In genomic region chr9:72980600-72981265, GRCh38 we compare ENCODE assay signal across 1 cellular context.
TF ChIP-seq lines count a peak whose summit lies in the region.

No MANE protein-coding gene starts in this region.

TF ChIP-seq in HepG2, 621 proteins besides CTCF, POLR2A, EP300 and RAD21 (continues in another document):
- TF ChIP-seq GMEB1 (CRISPR knock-in tag; IDR thresholded peaks at IDR 0.05; ENCODE audit: borderline replicate concordance): no peak
- no peak for TF ChIP-seq MIXL1 (CRISPR knock-in tag; IDR thresholded peaks at IDR 0.05)
- no peak for TF ChIP-seq ATF4 (CRISPR knock-in tag; IDR thresholded peaks at IDR 0.05)
- 0 out of 2 replicates have a peak, but pooled peaks have one; percentile 20 for TF ChIP-seq ZNF792 (CRISPR knock-in tag; IDR thresholded peaks at IDR 0.05)
- peak; percentile 63 for TF ChIP-seq ARID5B (CRISPR knock-in tag; IDR thresholded peaks at IDR 0.05)
- TF ChIP-seq GATAD2A (CRISPR knock-in tag; IDR thresholded peaks at IDR 0.05): peak; percentile 63
- TF ChIP-seq CREB1 (IDR thresholded peaks at IDR 0.05): no peak
- peak; percentile 51; the same call in 1 of the 2 replicates for TF ChIP-seq CREB1 (CRISPR knock-in tag; IDR thresholded peaks at IDR 0.05)
- 0 out of 2 replicates have a peak, but pooled peaks have one; percentile 20 for TF ChIP-seq ZGPAT (CRISPR knock-in tag; IDR thresholded peaks at IDR 0.05)
- 0 out of 2 replicates have a peak, but pooled peaks have one; percentile 21 for TF ChIP-seq ELF3 (CRISPR knock-in tag; IDR thresholded peaks at IDR 0.05)
- TF ChIP-seq SMYD3 (CRISPR knock-in tag; IDR thresholded peaks at IDR 0.05): no peak
- TF ChIP-seq ZBTB39 (CRISPR knock-in tag; IDR thresholded peaks at IDR 0.05): peak; percentile 99
- TF ChIP-seq SMAD1 (CRISPR knock-in tag; IDR thresholded peaks at IDR 0.05; ENCODE audit: borderline replicate concordance, low read depth): no peak
- no peak for TF ChIP-seq ZNF546 (CRISPR knock-in tag; conservative IDR thresholded peaks at IDR 0.05)
- TF ChIP-seq NCOA2 (CRISPR knock-in tag; IDR thresholded peaks at IDR 0.05): peak; percentile 64
- no peak for TF ChIP-seq ZNF614 (CRISPR knock-in tag; IDR thresholded peaks at IDR 0.05; ENCODE audit: borderline replicate concordance)
- TF ChIP-seq SAP130 (CRISPR knock-in tag; IDR thresholded peaks at IDR 0.05; ENCODE audit: low read depth): peak; percentile 21; the same call in 1 of the 2 replicates
- no peak for TF ChIP-seq FOXA1 (IDR thresholded peaks at IDR 0.05)
- TF ChIP-seq FOXA1 (CRISPR knock-in tag; IDR thresholded peaks at IDR 0.05): peak; percentile 27; the same call in 1 of the 2 replicates
- no peak for TF ChIP-seq HIVEP1 (CRISPR knock-in tag; IDR thresholded peaks at IDR 0.05)
- TF ChIP-seq KAT8 (CRISPR knock-in tag; IDR thresholded peaks at IDR 0.05): peak; percentile 25; the same call in 1 of the 2 replicates
- TF ChIP-seq ZNF777 (CRISPR knock-in tag; IDR thresholded peaks at IDR 0.05): no peak
- no peak for TF ChIP-seq ZNF432 (CRISPR knock-in tag; IDR thresholded peaks at IDR 0.05; ENCODE audit: borderline replicate concordance)
- TF ChIP-seq ZNF460 (CRISPR knock-in tag; IDR thresholded peaks at IDR 0.05; ENCODE audit: borderline replicate concordance): no peak
- TF ChIP-seq TCF7 (IDR thresholded peaks at IDR 0.05; ENCODE audit: low read depth): peak; percentile 77
- no peak for TF ChIP-seq FOXP1 (IDR thresholded peaks at IDR 0.05)
- peak; percentile 51; the same call in 1 of the 2 replicates for TF ChIP-seq FOXP1 (CRISPR knock-in tag; IDR thresholded peaks at IDR 0.05)
- no peak for TF ChIP-seq IKZF1 (IDR thresholded peaks at IDR 0.05)
- TF ChIP-seq MAFK (conservative IDR thresholded peaks at IDR 0.05 in 1 of 2, IDR thresholded peaks at IDR 0.05 in 1 of 2; ENCODE audit: low read length in 2 of 2): 0 out of 4 replicates have a peak, but pooled peaks of 1 of the 2 experiments have one; percentile 4
- peak; percentile 75; the same call in 1 of the 2 replicates for TF ChIP-seq TFAP4 (IDR thresholded peaks at IDR 0.05; ENCODE audit: borderline replicate concordance, low read depth)
- peak; percentile 17 for TF ChIP-seq YY1 (IDR thresholded peaks at IDR 0.05; ENCODE audit: insufficient read depth, insufficient replicate concordance, low read depth, low read length)
- TF ChIP-seq TCF7L2 (IDR thresholded peaks at IDR 0.05; ENCODE audit: low read depth, low read length): peak; percentile 64
- peak; percentile 76; the same call in 1 of the 2 replicates for TF ChIP-seq GATA4 (IDR thresholded peaks at IDR 0.05; ENCODE audit: borderline replicate concordance, low read depth)
- TF ChIP-seq ZNF451 (CRISPR knock-in tag; IDR thresholded peaks at IDR 0.05): no peak
- no peak for TF ChIP-seq U2AF2 (IDR thresholded peaks at IDR 0.05; ENCODE audit: low read depth, low read length)
- 0 out of 2 replicates have a peak, but pooled peaks have one; percentile 37 for TF ChIP-seq ARID2 (CRISPR knock-in tag; IDR thresholded peaks at IDR 0.05; ENCODE audit: borderline replicate concordance)
- 0 out of 2 replicates have a peak, but pooled peaks have one; percentile 12 for TF ChIP-seq SOX13 (IDR thresholded peaks at IDR 0.05)
- TF ChIP-seq SOX13 (CRISPR knock-in tag; conservative IDR thresholded peaks at IDR 0.05 in 1 of 2, IDR thresholded peaks at IDR 0.05 in 1 of 2): peak in 1 of 2 experiments; percentile 83; a peak in 2 of 4 replicates
- TF ChIP-seq ZNF282 (IDR thresholded peaks at IDR 0.05; ENCODE audit: partially characterized antibody): no peak
- no peak for TF ChIP-seq RERE (CRISPR knock-in tag; IDR thresholded peaks at IDR 0.05; ENCODE audit: low read depth)
- TF ChIP-seq PATZ1 (CRISPR knock-in tag; IDR thresholded peaks at IDR 0.05): 0 out of 2 replicates have a peak, but pooled peaks have one; percentile 28
